In the genomic region with DNA sequence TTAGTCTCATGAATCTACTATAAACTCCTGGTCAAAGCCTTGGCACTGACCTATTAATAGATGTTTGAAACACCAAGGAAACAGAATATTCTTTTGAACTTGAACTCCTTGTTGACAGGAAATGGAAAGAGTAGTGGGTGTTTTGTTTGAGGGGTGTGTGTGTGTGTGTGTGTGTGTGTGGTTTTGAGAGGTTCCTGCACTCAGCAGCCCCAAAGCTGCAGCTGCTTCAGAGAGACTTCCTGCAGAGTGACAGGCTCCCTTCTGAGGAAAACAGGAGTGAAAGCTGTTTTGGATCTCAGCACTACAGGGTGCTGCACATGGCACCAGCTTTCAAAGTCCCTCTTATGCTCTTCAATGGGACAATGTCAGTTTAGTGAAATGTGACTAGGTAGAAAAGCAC, we compare ENCODE assay signal across 1 cellular context.
TF ChIP-seq lines count a peak whose summit lies in the region.

No MANE protein-coding gene starts in this region.

TF ChIP-seq in WTC11, 78 proteins besides CTCF, POLR2A, EP300 and RAD21:
- TF ChIP-seq NFYB (CRISPR knock-in tag; conservative IDR thresholded peaks at IDR 0.05; ENCODE audit: low read depth) (no peak), SMAD3 (CRISPR knock-in tag; IDR thresholded peaks at IDR 0.05; ENCODE audit: borderline replicate concordance) (no peak), SMAD4 (CRISPR knock-in tag; IDR thresholded peaks at IDR 0.05) (no peak), ZNF121 (CRISPR knock-in tag; IDR thresholded peaks at IDR 0.05) (no peak), GRHL2 (CRISPR knock-in tag; IDR thresholded peaks at IDR 0.05; ENCODE audit: insufficient replicate concordance, severe bottlenecking) (no peak), ZNF671 (CRISPR knock-in tag; IDR thresholded peaks at IDR 0.05) (no peak), RORB (CRISPR knock-in tag; IDR thresholded peaks at IDR 0.05) (no peak), FOXK1 (CRISPR knock-in tag; IDR thresholded peaks at IDR 0.05) (no peak)
- TF ChIP-seq, protein P1, sequence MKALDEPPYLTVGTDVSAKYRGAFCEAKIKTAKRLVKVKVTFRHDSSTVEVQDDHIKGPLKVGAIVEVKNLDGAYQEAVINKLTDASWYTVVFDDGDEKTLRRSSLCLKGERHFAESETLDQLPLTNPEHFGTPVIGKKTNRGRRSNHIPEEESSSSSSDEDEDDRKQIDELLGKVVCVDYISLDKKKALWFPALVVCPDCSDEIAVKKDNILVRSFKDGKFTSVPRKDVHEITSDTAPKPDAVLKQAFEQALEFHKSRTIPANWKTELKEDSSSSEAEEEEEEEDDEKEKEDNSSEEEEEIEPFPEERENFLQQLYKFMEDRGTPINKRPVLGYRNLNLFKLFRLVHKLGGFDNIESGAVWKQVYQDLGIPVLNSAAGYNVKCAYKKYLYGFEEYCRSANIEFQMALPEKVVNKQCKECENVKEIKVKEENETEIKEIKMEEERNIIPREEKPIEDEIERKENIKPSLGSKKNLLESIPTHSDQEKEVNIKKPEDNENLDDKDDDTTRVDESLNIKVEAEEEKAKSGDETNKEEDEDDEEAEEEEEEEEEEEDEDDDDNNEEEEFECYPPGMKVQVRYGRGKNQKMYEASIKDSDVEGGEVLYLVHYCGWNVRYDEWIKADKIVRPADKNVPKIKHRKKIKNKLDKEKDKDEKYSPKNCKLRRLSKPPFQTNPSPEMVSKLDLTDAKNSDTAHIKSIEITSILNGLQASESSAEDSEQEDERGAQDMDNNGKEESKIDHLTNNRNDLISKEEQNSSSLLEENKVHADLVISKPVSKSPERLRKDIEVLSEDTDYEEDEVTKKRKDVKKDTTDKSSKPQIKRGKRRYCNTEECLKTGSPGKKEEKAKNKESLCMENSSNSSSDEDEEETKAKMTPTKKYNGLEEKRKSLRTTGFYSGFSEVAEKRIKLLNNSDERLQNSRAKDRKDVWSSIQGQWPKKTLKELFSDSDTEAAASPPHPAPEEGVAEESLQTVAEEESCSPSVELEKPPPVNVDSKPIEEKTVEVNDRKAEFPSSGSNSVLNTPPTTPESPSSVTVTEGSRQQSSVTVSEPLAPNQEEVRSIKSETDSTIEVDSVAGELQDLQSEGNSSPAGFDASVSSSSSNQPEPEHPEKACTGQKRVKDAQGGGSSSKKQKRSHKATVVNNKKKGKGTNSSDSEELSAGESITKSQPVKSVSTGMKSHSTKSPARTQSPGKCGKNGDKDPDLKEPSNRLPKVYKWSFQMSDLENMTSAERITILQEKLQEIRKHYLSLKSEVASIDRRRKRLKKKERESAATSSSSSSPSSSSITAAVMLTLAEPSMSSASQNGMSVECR (CRISPR knock-in tag; IDR thresholded peaks at IDR 0.05; ENCODE audit: borderline replicate concordance) = no peak
- TF ChIP-seq, protein P2, sequence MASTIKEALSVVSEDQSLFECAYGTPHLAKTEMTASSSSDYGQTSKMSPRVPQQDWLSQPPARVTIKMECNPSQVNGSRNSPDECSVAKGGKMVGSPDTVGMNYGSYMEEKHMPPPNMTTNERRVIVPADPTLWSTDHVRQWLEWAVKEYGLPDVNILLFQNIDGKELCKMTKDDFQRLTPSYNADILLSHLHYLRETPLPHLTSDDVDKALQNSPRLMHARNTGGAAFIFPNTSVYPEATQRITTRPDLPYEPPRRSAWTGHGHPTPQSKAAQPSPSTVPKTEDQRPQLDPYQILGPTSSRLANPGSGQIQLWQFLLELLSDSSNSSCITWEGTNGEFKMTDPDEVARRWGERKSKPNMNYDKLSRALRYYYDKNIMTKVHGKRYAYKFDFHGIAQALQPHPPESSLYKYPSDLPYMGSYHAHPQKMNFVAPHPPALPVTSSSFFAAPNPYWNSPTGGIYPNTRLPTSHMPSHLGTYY (CRISPR knock-in tag; IDR thresholded peaks at IDR 0.05) = no peak
- TF ChIP-seq, protein P3, sequence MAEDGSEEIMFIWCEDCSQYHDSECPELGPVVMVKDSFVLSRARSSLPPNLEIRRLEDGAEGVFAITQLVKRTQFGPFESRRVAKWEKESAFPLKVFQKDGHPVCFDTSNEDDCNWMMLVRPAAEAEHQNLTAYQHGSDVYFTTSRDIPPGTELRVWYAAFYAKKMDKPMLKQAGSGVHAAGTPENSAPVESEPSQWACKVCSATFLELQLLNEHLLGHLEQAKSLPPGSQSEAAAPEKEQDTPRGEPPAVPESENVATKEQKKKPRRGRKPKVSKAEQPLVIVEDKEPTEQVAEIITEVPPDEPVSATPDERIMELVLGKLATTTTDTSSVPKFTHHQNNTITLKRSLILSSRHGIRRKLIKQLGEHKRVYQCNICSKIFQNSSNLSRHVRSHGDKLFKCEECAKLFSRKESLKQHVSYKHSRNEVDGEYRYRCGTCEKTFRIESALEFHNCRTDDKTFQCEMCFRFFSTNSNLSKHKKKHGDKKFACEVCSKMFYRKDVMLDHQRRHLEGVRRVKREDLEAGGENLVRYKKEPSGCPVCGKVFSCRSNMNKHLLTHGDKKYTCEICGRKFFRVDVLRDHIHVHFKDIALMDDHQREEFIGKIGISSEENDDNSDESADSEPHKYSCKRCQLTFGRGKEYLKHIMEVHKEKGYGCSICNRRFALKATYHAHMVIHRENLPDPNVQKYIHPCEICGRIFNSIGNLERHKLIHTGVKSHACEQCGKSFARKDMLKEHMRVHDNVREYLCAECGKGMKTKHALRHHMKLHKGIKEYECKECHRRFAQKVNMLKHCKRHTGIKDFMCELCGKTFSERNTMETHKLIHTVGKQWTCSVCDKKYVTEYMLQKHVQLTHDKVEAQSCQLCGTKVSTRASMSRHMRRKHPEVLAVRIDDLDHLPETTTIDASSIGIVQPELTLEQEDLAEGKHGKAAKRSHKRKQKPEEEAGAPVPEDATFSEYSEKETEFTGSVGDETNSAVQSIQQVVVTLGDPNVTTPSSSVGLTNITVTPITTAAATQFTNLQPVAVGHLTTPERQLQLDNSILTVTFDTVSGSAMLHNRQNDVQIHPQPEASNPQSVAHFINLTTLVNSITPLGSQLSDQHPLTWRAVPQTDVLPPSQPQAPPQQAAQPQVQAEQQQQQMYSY (CRISPR knock-in tag; IDR thresholded peaks at IDR 0.05) = no peak
- TF ChIP-seq, protein P4, sequence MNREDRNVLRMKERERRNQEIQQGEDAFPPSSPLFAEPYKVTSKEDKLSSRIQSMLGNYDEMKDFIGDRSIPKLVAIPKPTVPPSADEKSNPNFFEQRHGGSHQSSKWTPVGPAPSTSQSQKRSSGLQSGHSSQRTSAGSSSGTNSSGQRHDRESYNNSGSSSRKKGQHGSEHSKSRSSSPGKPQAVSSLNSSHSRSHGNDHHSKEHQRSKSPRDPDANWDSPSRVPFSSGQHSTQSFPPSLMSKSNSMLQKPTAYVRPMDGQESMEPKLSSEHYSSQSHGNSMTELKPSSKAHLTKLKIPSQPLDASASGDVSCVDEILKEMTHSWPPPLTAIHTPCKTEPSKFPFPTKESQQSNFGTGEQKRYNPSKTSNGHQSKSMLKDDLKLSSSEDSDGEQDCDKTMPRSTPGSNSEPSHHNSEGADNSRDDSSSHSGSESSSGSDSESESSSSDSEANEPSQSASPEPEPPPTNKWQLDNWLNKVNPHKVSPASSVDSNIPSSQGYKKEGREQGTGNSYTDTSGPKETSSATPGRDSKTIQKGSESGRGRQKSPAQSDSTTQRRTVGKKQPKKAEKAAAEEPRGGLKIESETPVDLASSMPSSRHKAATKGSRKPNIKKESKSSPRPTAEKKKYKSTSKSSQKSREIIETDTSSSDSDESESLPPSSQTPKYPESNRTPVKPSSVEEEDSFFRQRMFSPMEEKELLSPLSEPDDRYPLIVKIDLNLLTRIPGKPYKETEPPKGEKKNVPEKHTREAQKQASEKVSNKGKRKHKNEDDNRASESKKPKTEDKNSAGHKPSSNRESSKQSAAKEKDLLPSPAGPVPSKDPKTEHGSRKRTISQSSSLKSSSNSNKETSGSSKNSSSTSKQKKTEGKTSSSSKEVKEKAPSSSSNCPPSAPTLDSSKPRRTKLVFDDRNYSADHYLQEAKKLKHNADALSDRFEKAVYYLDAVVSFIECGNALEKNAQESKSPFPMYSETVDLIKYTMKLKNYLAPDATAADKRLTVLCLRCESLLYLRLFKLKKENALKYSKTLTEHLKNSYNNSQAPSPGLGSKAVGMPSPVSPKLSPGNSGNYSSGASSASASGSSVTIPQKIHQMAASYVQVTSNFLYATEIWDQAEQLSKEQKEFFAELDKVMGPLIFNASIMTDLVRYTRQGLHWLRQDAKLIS (CRISPR knock-in tag; IDR thresholded peaks at IDR 0.05; ENCODE audit: borderline replicate concordance) = no peak
